ENCODE assay signal across 8 cellular contexts in genomic region chr3:101851833-101852232, GRCh38. TPM values are rescaled to one million over a fixed set of nuclear protein-coding genes. Genes with fewer than 3 reads are reported as not detected.
DNase-seq lines count a peak whose midpoint lies in the region; ATAC-seq and TF ChIP-seq lines count a peak whose summit lies in the region.

No MANE protein-coding gene starts in this region.

- H4K20me1 ChIP-seq in IMR-90 (ENCODE audit: insufficient read depth, low read length): peaks cover 59% of the 10 kb centered on the region

- H3K4me1 ChIP-seq in IMR-90 (ENCODE audit: control insufficient read depth, insufficient read depth, low read length): peaks cover 12% of the 10 kb centered on the region

- TF ChIP-seq CTCF in IMR-90 (conservative IDR thresholded peaks at IDR 0.05; ENCODE audit: low read depth, low read length): no peak

- in situ Hi-C loops in IMR-90 (cut with MboI; ENCODE audit: low sequenced_read_pairs): no loop called here

- no peak overlapping the region for H4K8ac ChIP-seq in IMR-90 (ENCODE audit: low read depth in 2 of 2, low read length in 2 of 2)

- H3K27ac Mint-ChIP-seq in dendritic cell treated with granulocyte-macrophage colony-stimulating factor and Interleukin-4, amounts not matched to agents 40 ng/mL and 50 ng/mL, for 4 days: peak overlapping the region; percentile 98
- H3K27ac Mint-ChIP-seq in naive thymus-derived CD8-positive, alpha-beta T cell: peak overlapping the region; percentile 98 to 100 (median 99)

- peak overlapping the region; percentile 6; the same call in 1 of the 2 replicates for H3K27ac ChIP-seq in IMR-90 (ENCODE audit: insufficient read depth, low read length)

- peaks cover 48% of the 10 kb centered on the region for H3K4me1 Mint-ChIP-seq in dendritic cell treated with granulocyte-macrophage colony-stimulating factor and Interleukin-4, amounts not matched to agents 40 ng/mL and 50 ng/mL, for 4 days (ENCODE audit: low read depth)
- peaks cover 33 to 60% (median 58%) of the 10 kb centered on the region in 4 donors for H3K4me1 Mint-ChIP-seq in naive thymus-derived CD8-positive, alpha-beta T cell

- POLR2A ChIA-PET in IMR-90 (lab: Charles Lee; ENCODE audit: unreplicated experiment): interaction anchor here (1.0 kb wide), 1 partner anchor 373 kb away, joined by 3 read pairs; no protein-coding TSS in a partner anchor
- POLR2A ChIA-PET in naive thymus-derived CD8-positive, alpha-beta T cell (lab: Charles Lee): interaction anchor here (0.8 to 4.4 kb wide), 4 partner anchors 23 to 227 kb away, joined by 3 to 98 read pairs (median 4); no protein-coding TSS in a partner anchor

- H2AK5ac ChIP-seq in IMR-90 (ENCODE audit: low read depth, low read length): no peak overlapping the region

- H2BK5ac ChIP-seq in IMR-90 (ENCODE audit: low read depth, low read length, poor library complexity, severe bottlenecking): peak overlapping the region; percentile 91

- CTCF ChIA-PET in IMR-90 (lab: Yijun Ruan, JAX): interaction anchor here (1.2 kb wide), 1 partner anchor 378 kb away, joined by 4 read pairs; no protein-coding TSS in a partner anchor

- H3K9me3 ChIP-seq in IMR-90 (ENCODE audit: control insufficient read depth, insufficient read depth, low read length): no peaks in the 10 kb centered on the region

- H2BK15ac ChIP-seq in IMR-90 (ENCODE audit: low read depth, low read length): no peak overlapping the region

- H3K4ac ChIP-seq in IMR-90 (ENCODE audit: low read depth, low read length): peak overlapping the region; percentile 9; the same call in 1 of the 2 replicates

- H2AK9ac ChIP-seq in IMR-90 (replicated peaks; ENCODE audit: low read depth, low read length, poor library complexity): no peak overlapping the region

- peak; percentile 17 to 28 for DNase-seq in AML-193 (lab: John Stamatoyannopoulos, UW)
- no peak for DNase-seq in IMR-90
- no peak for DNase-seq in naive thymus-derived CD8-positive, alpha-beta T cell
- no peak for DNase-seq in NCI-H1417 (lab: John Stamatoyannopoulos, UW)
- DNase-seq in DMS153 (lab: John Stamatoyannopoulos, UW): no peak
- DNase-seq in NCI-H1092 treated with DMSO at 0.1 percent for 48 hours (lab: John Stamatoyannopoulos, UW): no peak

- dilution Hi-C loops in IMR-90 (cut with HindIII; ENCODE audit: low sequenced_read_pairs, unreplicated experiment): no loop called here

- peak overlapping the region; percentile 42 for H3K14ac ChIP-seq in IMR-90 (replicated peaks; ENCODE audit: low read depth, low read length)

- no peak overlapping the region; the same call in 1 of the 2 replicates for H4K5ac ChIP-seq in IMR-90 (ENCODE audit: low read depth, low read length)

- H3K27me3 ChIP-seq in IMR-90 (ENCODE audit: control insufficient read depth, insufficient read depth, low read length): no peaks in the 10 kb centered on the region

- H3K18ac ChIP-seq in IMR-90 (ENCODE audit: low read depth, low read length): no peak overlapping the region; the same call in 1 of the 2 replicates

- intact Hi-C loops in IMR-90 (cut with micrococcal nuclease): loop anchor here (2.0 to 5.0 kb wide), 2 partner anchors 40 to 89 kb away; no protein-coding TSS in a partner anchor
- intact Hi-C loops in dendritic cell treated with granulocyte-macrophage colony-stimulating factor and Interleukin-4, amounts not matched to agents 40 ng/mL and 50 ng/mL, for 4 days (cut with micrococcal nuclease): loop anchor here (2.0 to 5.0 kb wide), 3 partner anchors 35 to 90 kb away; no protein-coding TSS in a partner anchor

- H4K91ac ChIP-seq in IMR-90 (ENCODE audit: insufficient read depth, low read depth, low read length): no peak overlapping the region

- no peak for ATAC-seq in IMR-90 (ENCODE audit: low read depth)
- no peak for ATAC-seq in naive thymus-derived CD8-positive, alpha-beta T cell
- ATAC-seq in GM21529 (IDR thresholded peaks at IDR 0.05; ENCODE audit: unreplicated experiment): no peak

- peak overlapping the region; percentile 92 for H3K4me2 ChIP-seq in IMR-90 (ENCODE audit: low read depth, low read length)

- no peaks in the 10 kb centered on the region for H3K27me3 Mint-ChIP-seq in dendritic cell treated with granulocyte-macrophage colony-stimulating factor and Interleukin-4, amounts not matched to agents 40 ng/mL and 50 ng/mL, for 4 days
- no peaks in the 10 kb centered on the region for H3K27me3 Mint-ChIP-seq in naive thymus-derived CD8-positive, alpha-beta T cell

- no peak; the same call in 1 of the 2 replicates for TF ChIP-seq POLR2A in IMR-90 (IDR thresholded peaks at IDR 0.05; ENCODE audit: low read depth, low read length)

- H3K23ac ChIP-seq in IMR-90 (ENCODE audit: low read depth, low read length): peak overlapping the region; percentile 83; the same call in 1 of the 2 replicates

- H2AFZ ChIP-seq in IMR-90 (replicated peaks; ENCODE audit: low read length, poor library complexity): no peak overlapping the region

- H3K4me3 Mint-ChIP-seq in dendritic cell treated with granulocyte-macrophage colony-stimulating factor and Interleukin-4, amounts not matched to agents 40 ng/mL and 50 ng/mL, for 4 days: peak overlapping the region; percentile 91
- peak overlapping the region; percentile 88 to 100 (median 97) for H3K4me3 Mint-ChIP-seq in naive thymus-derived CD8-positive, alpha-beta T cell

- TF ChIP-seq RAD21 in IMR-90 (IDR thresholded peaks at IDR 0.05; ENCODE audit: low read length): no peak

- H3K36me3 ChIP-seq in IMR-90 (ENCODE audit: control insufficient read depth, insufficient read depth, low read length): peaks cover 41% of the 10 kb centered on the region

- no peak overlapping the region for H2BK120ac ChIP-seq in IMR-90 (ENCODE audit: low read depth, low read length)

- WGBS in IMR-90 (ENCODE audit: extremely low coverage in 2 of 2, insufficient read length in 1 of 2), 2 experiments: 100% methylated on average over 2 of the region's 4 CpGs; no CpG with 5 or more reads in 1 of the 2 experiments

- H3K9me1 ChIP-seq in IMR-90 (ENCODE audit: insufficient read depth, low read length): peaks cover 18% of the 10 kb centered on the region

- no peak overlapping the region for H2BK20ac ChIP-seq in IMR-90 (ENCODE audit: low read depth, low read length)

- peaks cover 27 to 52% of the 10 kb centered on the region in 2 experiments for H3K79me1 ChIP-seq in IMR-90 (ENCODE audit: low read depth in 1 of 2, low read length in 2 of 2)

- H3K56ac ChIP-seq in IMR-90 (ENCODE audit: extremely low read depth, insufficient read depth, low read length): no peak overlapping the region

- no peaks in the 10 kb centered on the region for H3K9me3 Mint-ChIP-seq in dendritic cell treated with granulocyte-macrophage colony-stimulating factor and Interleukin-4, amounts not matched to agents 40 ng/mL and 50 ng/mL, for 4 days
- no peaks in the 10 kb centered on the region for H3K9me3 Mint-ChIP-seq in naive thymus-derived CD8-positive, alpha-beta T cell

- H3K9ac ChIP-seq in IMR-90 (ENCODE audit: low read depth, low read length): peak overlapping the region; percentile 100; the same call in 1 of the 2 replicates

- peak overlapping the region; percentile 96 for H3K4me3 ChIP-seq in IMR-90 (ENCODE audit: insufficient read depth, low read depth, low read length)

- BruUV-seq in IMR-90 (replicated peaks; lab: Mats Ljungman, UMichigan): no TSS peak

- H3K36me3 Mint-ChIP-seq in dendritic cell treated with granulocyte-macrophage colony-stimulating factor and Interleukin-4, amounts not matched to agents 40 ng/mL and 50 ng/mL, for 4 days (ENCODE audit: low read depth): peaks cover 72% of the 10 kb centered on the region
- H3K36me3 Mint-ChIP-seq in naive thymus-derived CD8-positive, alpha-beta T cell: peaks cover 39 to 63% (median 45%) of the 10 kb centered on the region in 3 donors

TF ChIP-seq in IMR-90, 13 proteins besides CTCF, POLR2A, EP300 and RAD21:
- TF ChIP-seq CEBPB (IDR thresholded peaks at IDR 0.05; ENCODE audit: low read depth, low read length) (0 out of 2 replicates have a peak, but pooled peaks have one; percentile 13), SMC3 (IDR thresholded peaks at IDR 0.05; ENCODE audit: low read depth, low read length) (no peak)

RNA-seq across cellular contexts. Expression of gene NFKBIZ, which starts 2.5 kb away (rescaled TPM):
- 35.0 and 43.0 TPM in 2 replicates for total RNA-seq in IMR-90 (2012; rRNA removed)
- polyA plus RNA-seq in IMR-90 (2012; rRNA removed): 40.9 and 56.2 TPM in 2 replicates
- polyA plus RNA-seq in IMR-90 (2012; cell fraction: cytosol; rRNA removed): 42.6 and 52.3 TPM in 2 replicates
- polyA plus RNA-seq in IMR-90 (2012; cell fraction: nucleus; rRNA removed; ENCODE audit: low replicate concordance): 482 and 691 TPM in 2 replicates
- total RNA-seq in naive thymus-derived CD8-positive, alpha-beta T cell: 100 to 1,000 TPM; 148 to 151 TPM
- polyA plus RNA-seq in naive thymus-derived CD8-positive, alpha-beta T cell: 10 to 100 TPM in 2 of 3 donors, 1 to 10 TPM in 1; 9.3 to 23.6 (median 20.2) TPM

Comparison
In these comparisons a context has a peak if more than half of its experiments do, and no peak if none do; other contexts are left out.
1. DNase-seq: peak in AML-193 (2 of 2); none in IMR-90 (single experiment), naive thymus-derived CD8-positive, alpha-beta T cell (0 of 10), NCI-H1417 (0 of 3), DMS153 (single experiment) and NCI-H1092 treated with DMSO at 0.1 percent for 48 hours (single experiment).